ENCODE assay signal across 34 cellular contexts in the genomic region with DNA sequence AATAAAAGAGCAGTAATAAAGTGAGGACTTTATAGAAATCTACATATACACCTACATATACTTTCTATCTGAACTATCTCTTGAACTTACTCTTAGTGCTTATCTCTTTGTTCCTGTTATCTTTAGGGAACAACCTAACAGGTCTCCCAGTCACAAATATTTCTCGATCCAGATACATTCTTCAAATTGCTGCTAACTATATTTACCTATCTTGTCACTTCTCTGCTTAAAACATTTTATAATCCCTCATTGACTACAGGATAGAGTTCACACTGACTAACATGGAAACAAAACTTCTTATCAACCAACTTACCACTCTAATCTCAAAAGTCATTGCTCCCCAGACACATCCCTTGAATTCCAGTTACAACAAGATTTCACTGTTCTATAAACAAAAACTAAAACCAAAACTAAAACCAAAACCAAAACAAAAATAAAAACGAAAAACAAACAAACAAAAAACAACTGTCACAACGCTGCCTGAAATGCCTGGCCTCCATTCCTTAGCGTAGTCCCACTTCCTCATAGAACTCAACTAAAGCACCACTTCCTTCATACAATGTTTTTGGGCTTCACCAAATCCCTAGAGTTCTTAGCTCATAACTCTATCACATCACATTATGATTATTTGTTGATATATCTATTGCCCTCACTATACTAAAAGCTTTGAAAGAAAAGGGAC.
"Had no signal": no experiment of that assay in that cellular context is flagged by ENCODE, and none has a peak within 500 bp of the region (broad histone marks: within the 10 kb centered on the region; RNA-seq: fewer than 3 reads in every experiment).

No MANE protein-coding gene starts in this region.

- H3K27me3 Mint-ChIP-seq: activated CD4-positive, alpha-beta memory T cell treated with anti-CD3 and anti-CD28 coated beads for 36 hours; activated naive CD4-positive, alpha-beta T cell treated with anti-CD3 and anti-CD28 coated beads, Interleukin-2, amount 10 ng/mL, durations not matched to agents 7 days and 5 days; brain; naive B cell had no signal

- ATAC-seq: left ventricle myocardium superior; pancreas; sciatic nerve; stimulated activated effector memory CD8-positive, alpha-beta T cell treated with anti-CD3 and anti-CD28 coated beads, Interleukin-12 subunit alpha, Interleukin-12 subunit beta, amount 100 ng/mL, for 72 hours had no signal

- H3K4me1 ChIP-seq: ascending aorta, colonic mucosa, esophagus squamous epithelium, pancreas, prostate gland, upper lobe of left lung, vagina had no signal

- H3K4me3 Mint-ChIP-seq: activated CD4-positive, alpha-beta memory T cell treated with anti-CD3 and anti-CD28 coated beads for 36 hours; activated naive CD4-positive, alpha-beta T cell treated with anti-CD3 and anti-CD28 coated beads, Interleukin-2, amount 10 ng/mL, durations not matched to agents 7 days and 5 days; activated naive CD8-positive, alpha-beta T cell treated with anti-CD3 and anti-CD28 coated beads, Interleukin-2, amount 10 ng/mL, durations not matched to agents 7 days and 5 days; activated T-helper 1 cell treated with anti-CD3 and anti-CD28 coated beads, Interleukin-12 subunit alpha, Interleukin-12 subunit beta, Interleukin-2, Interleukin-4 antibody, amounts not matched to agents 30 ng/mL and 10 ng/mL and 1 ng/mL, durations not matched to agents 14 hours and 24 hours and 36 hours; brain; naive B cell; stimulated activated effector memory CD8-positive, alpha-beta T cell treated with anti-CD3 and anti-CD28 coated beads, Interleukin-12 subunit alpha, Interleukin-12 subunit beta, amount 100 ng/mL, for 72 hours; stimulated activated naive CD8-positive, alpha-beta T cell treated with anti-CD3 and anti-CD28 coated beads, Interleukin-15, Interleukin-2, amounts not matched to agents 100 ng/mL and 50 ng/mL, for 24 hours; T-helper 2 cell treated with Interferon-gamma antibody and Interleukin-4, amounts not matched to agents 5 μg/mL and 100 μg/mL, for 36 hours had no signal

- DNase-seq: activated CD4-positive, alpha-beta memory T cell treated with anti-CD3 and anti-CD28 coated beads for 36 hours; activated CD4-positive, alpha-beta T cell treated with anti-CD3 and anti-CD28 coated beads for 48 hours; activated CD8-positive, alpha-beta memory T cell treated with anti-CD3 and anti-CD28 coated beads, Interleukin-2, amount 50 U/mL, for 4 hours; activated effector memory CD4-positive, alpha-beta T cell treated with anti-CD3 and anti-CD28 coated beads, Interleukin-2, amount 50 U/mL, for 16 hours; activated naive CD4-positive, alpha-beta T cell treated with anti-CD3 and anti-CD28 coated beads, Interleukin-2, amount 10 ng/mL, durations not matched to agents 7 days and 5 days; activated naive CD8-positive, alpha-beta T cell treated with anti-CD3 and anti-CD28 coated beads, Interleukin-2, amount 10 ng/mL, durations not matched to agents 7 days and 5 days; activated T-cell treated with anti-CD3 and anti-CD28 coated beads, Interleukin-2, amount 50 U/mL, for 1 hour; cerebellar nuclear complex; colonic mucosa; effector CD8-positive, alpha-beta T cell; esophagus squamous epithelium; islet precursor cell; left ventricle myocardium superior; naive B cell; nucleus accumbens; pancreas; retina; stimulated activated CD4-positive, alpha-beta T cell treated with anti-CD3 and anti-CD28 coated beads, Interleukin-4, amount 100 ng/mL, for 24 hours; upper lobe of left lung had no signal

- H3K27me3 ChIP-seq: ascending aorta, cardiac muscle cell, colonic mucosa, esophagus squamous epithelium, upper lobe of left lung, vagina had no signal

- H3K4me1 Mint-ChIP-seq: activated naive CD4-positive, alpha-beta T cell treated with anti-CD3 and anti-CD28 coated beads, Interleukin-2, amount 10 ng/mL, durations not matched to agents 7 days and 5 days; activated naive CD8-positive, alpha-beta T cell treated with anti-CD3 and anti-CD28 coated beads, Interleukin-2, amount 10 ng/mL, durations not matched to agents 7 days and 5 days; naive B cell; stimulated activated effector memory CD8-positive, alpha-beta T cell treated with anti-CD3 and anti-CD28 coated beads, Interleukin-12 subunit alpha, Interleukin-12 subunit beta, amount 100 ng/mL, for 72 hours had no signal

- H3K27ac ChIP-seq: ascending aorta, cardiac muscle cell, colonic mucosa, epithelial cell of prostate, esophagus squamous epithelium, pancreas, prostate gland, skin epidermis, thoracic aorta, upper lobe of left lung, vagina, VCaP had no signal

- H3K36me3 Mint-ChIP-seq: activated CD4-positive, alpha-beta memory T cell treated with anti-CD3 and anti-CD28 coated beads for 36 hours; activated naive CD4-positive, alpha-beta T cell treated with anti-CD3 and anti-CD28 coated beads, Interleukin-2, amount 10 ng/mL, durations not matched to agents 7 days and 5 days; activated naive CD8-positive, alpha-beta T cell treated with anti-CD3 and anti-CD28 coated beads, Interleukin-2, amount 10 ng/mL, durations not matched to agents 7 days and 5 days; brain; naive B cell; stimulated activated effector memory CD8-positive, alpha-beta T cell treated with anti-CD3 and anti-CD28 coated beads, Interleukin-12 subunit alpha, Interleukin-12 subunit beta, amount 100 ng/mL, for 72 hours had no signal

- FAIRE-seq: frontal cortex, pancreas had no signal

- H3K9me3 Mint-ChIP-seq: activated CD4-positive, alpha-beta memory T cell treated with anti-CD3 and anti-CD28 coated beads for 36 hours; activated naive CD4-positive, alpha-beta T cell treated with anti-CD3 and anti-CD28 coated beads, Interleukin-2, amount 10 ng/mL, durations not matched to agents 7 days and 5 days; activated naive CD8-positive, alpha-beta T cell treated with anti-CD3 and anti-CD28 coated beads, Interleukin-2, amount 10 ng/mL, durations not matched to agents 7 days and 5 days; activated T-helper 1 cell treated with anti-CD3 and anti-CD28 coated beads, Interleukin-12 subunit alpha, Interleukin-12 subunit beta, Interleukin-2, Interleukin-4 antibody, amounts not matched to agents 30 ng/mL and 10 ng/mL and 1 ng/mL, durations not matched to agents 14 hours and 24 hours and 36 hours; brain; naive B cell; stimulated activated naive CD8-positive, alpha-beta T cell treated with anti-CD3 and anti-CD28 coated beads, Interleukin-15, Interleukin-2, amounts not matched to agents 100 ng/mL and 50 ng/mL, for 24 hours; T-helper 2 cell treated with Interferon-gamma antibody and Interleukin-4, amounts not matched to agents 5 μg/mL and 100 μg/mL, for 36 hours had no signal

- H3K27ac Mint-ChIP-seq: activated CD4-positive, alpha-beta memory T cell treated with anti-CD3 and anti-CD28 coated beads for 36 hours; activated naive CD4-positive, alpha-beta T cell treated with anti-CD3 and anti-CD28 coated beads, Interleukin-2, amount 10 ng/mL, durations not matched to agents 7 days and 5 days; activated naive CD8-positive, alpha-beta T cell treated with anti-CD3 and anti-CD28 coated beads, Interleukin-2, amount 10 ng/mL, durations not matched to agents 7 days and 5 days; activated T-helper 1 cell treated with anti-CD3 and anti-CD28 coated beads, Interleukin-12 subunit alpha, Interleukin-12 subunit beta, Interleukin-2, Interleukin-4 antibody, amounts not matched to agents 30 ng/mL and 10 ng/mL and 1 ng/mL, durations not matched to agents 14 hours and 24 hours and 36 hours; stimulated activated effector memory CD8-positive, alpha-beta T cell treated with anti-CD3 and anti-CD28 coated beads, Interleukin-12 subunit alpha, Interleukin-12 subunit beta, amount 100 ng/mL, for 72 hours; stimulated activated naive CD8-positive, alpha-beta T cell treated with anti-CD3 and anti-CD28 coated beads, Interleukin-15, Interleukin-2, amounts not matched to agents 100 ng/mL and 50 ng/mL, for 24 hours; T-helper 2 cell treated with Interferon-gamma antibody and Interleukin-4, amounts not matched to agents 5 μg/mL and 100 μg/mL, for 36 hours had no signal

- H3K4me3 ChIP-seq: ascending aorta, cardiac muscle cell, colonic mucosa, esophagus squamous epithelium, pancreas, prostate gland, skin epidermis, thoracic aorta, upper lobe of left lung, vagina had no signal

- H3K36me3 ChIP-seq: ascending aorta, cardiac muscle cell, colonic mucosa, esophagus squamous epithelium, pancreas, prostate gland, thoracic aorta, upper lobe of left lung, vagina had no signal

- H3K9me3 ChIP-seq: ascending aorta, colonic mucosa, esophagus squamous epithelium, pancreas, prostate gland, thoracic aorta, upper lobe of left lung, vagina had no signal
